Comparison of ENCODE assay signal across 23 cellular contexts in the genomic region with DNA sequence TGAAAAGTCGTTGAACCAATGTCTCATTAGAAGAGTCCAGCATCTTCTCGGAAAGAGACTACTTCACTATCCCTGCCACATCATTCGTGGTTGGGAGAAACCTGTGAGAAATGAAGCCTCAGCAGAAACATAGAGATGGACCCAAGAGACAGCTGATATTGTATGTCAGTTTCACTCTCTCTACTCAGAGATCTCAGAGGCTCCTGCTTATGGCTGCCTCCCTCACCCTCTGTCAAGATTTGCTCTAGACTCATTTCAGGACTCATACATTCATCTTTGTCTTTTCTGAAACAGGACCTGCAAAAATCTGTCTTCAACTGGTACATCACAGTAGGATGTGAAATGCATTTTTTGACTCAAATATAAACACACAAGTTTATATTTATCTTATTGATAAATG.
"Had no signal": no experiment of that assay in that cellular context is flagged by ENCODE, and none has a peak within 500 bp of the region (broad histone marks: within the 10 kb centered on the region; RNA-seq: fewer than 3 reads in every experiment).

No MANE protein-coding gene starts in this region.

- H3K4me2 ChIP-seq: SK-N-SH had no signal

- ATAC-seq: HepG2, Panc1, PC-3, T-helper 17 cell had no signal

- H3K9me2 ChIP-seq: SK-N-SH had no signal

- H3K4me1 Mint-ChIP-seq: T-helper 17 cell had no signal

- DNase-seq: IMR-90, Kasumi-1, KG1, MG63, NCI-H1092, NCI-H1105 treated with DMSO at 0.1 percent for 48 hours, NCI-H1417 treated with DMSO at 0.1 percent for 48 hours, NCI-H187, NCI-H2029, NCI-H2081 treated with DMSO at 0.1 percent for 48 hours, NCI-H2171 treated with DMSO at 0.1 percent for 48 hours, NCI-H345, NCI-H446 treated with DMSO at 0.1 percent for 48 hours, NCI-H510A treated with DMSO at 0.1 percent for 48 hours, NCI-H526, PC-3, SHP77, SK-N-SH, T-helper 1 cell, T-helper 17 cell had no signal

- H3K27me3 ChIP-seq: MG63 had no signal

- H3K9me3 ChIP-seq: MG63, SK-N-SH had no signal

- H3K27me3 Mint-ChIP-seq: T-helper 17 cell had no signal

- H3K9ac ChIP-seq: SK-N-SH had no signal

- H3K4me3 ChIP-seq: MG63 had no signal

- H3K27ac ChIP-seq: RWPE1 had no signal

- H3K4me3 Mint-ChIP-seq: T-helper 17 cell had no signal

- H3K27ac Mint-ChIP-seq: T-helper 17 cell had no signal

- H3K36me3 ChIP-seq: MG63 had no signal
